In genomic region chr20:63895202-63895885, GRCh38 we compare ENCODE assay signal across 8 cellular contexts. TPM values are rescaled to one million over a fixed set of nuclear protein-coding genes. Genes with fewer than 3 reads are reported as not detected.
DNase-seq lines count a peak whose midpoint lies in the region; ATAC-seq and TF ChIP-seq lines count a peak whose summit lies in the region.

No MANE protein-coding gene starts in this region.

- H3K36me3 ChIP-seq in OCI-LY7 (ENCODE audit: insufficient read depth, low read length) (peaks cover 23% of the 10 kb centered on the region; the same call in 1 of the 2 replicates), esophagus squamous epithelium (peaks cover 6 to 44% (median 12%) of the 10 kb centered on the region in 3 donors), gastrocnemius medialis (peaks cover 0 to 9% of the 10 kb centered on the region in 2 donors)

- CTCF ChIA-PET in OCI-LY7 (lab: Charles Lee; ENCODE audit: unreplicated experiment), result no interaction called here

- 0% methylated on average over 5 to 8 of the region's 85 CpGs for WGBS in esophagus squamous epithelium, 2 donors

- H4K20me1 ChIP-seq in OCI-LY7 (ENCODE audit: insufficient read depth, low read length), result peaks cover 14% of the 10 kb centered on the region

- H3K27me3 ChIP-seq in esophagus squamous epithelium (no peaks in the 10 kb centered on the region), gastrocnemius medialis (no peaks in the 10 kb centered on the region)

- peak overlapping the region; percentile 72 for H3K4me3 ChIP-seq in AG10803 (ENCODE audit: low read length)
- peak overlapping the region; percentile 84 for H3K4me3 ChIP-seq in OCI-LY7 (ENCODE audit: low read depth, low read length, poor library complexity, severe bottlenecking)
- peak overlapping the region; percentile 59 to 88 (median 68) for H3K4me3 ChIP-seq in esophagus squamous epithelium
- peak overlapping the region; percentile 63 to 66 (median 65) for H3K4me3 ChIP-seq in gastrocnemius medialis

- H3K9me3 ChIP-seq in OCI-LY7 (ENCODE audit: low read length) (no peaks in the 10 kb centered on the region), esophagus squamous epithelium (no peaks in the 10 kb centered on the region), gastrocnemius medialis (no peaks in the 10 kb centered on the region)

- no peak overlapping the region; the same call in 1 of the 2 replicates for H2AFZ ChIP-seq in OCI-LY7 (ENCODE audit: low read length)

- peaks cover 39% of the 10 kb centered on the region for H3K79me2 ChIP-seq in OCI-LY7 (ENCODE audit: insufficient read depth, low read depth, low read length)

- in situ Hi-C loops in gastrocnemius medialis (cut with MboI; ENCODE audit: low sequenced_read_pairs in 4 of 4), result no loop called here

- intact Hi-C loops in OCI-LY7 (cut with micrococcal nuclease; ENCODE audit: unreplicated experiment) (loop anchor here (2.0 to 5.0 kb wide), 2 partner anchors 31 to 358 kb away; partner anchors contain the start of genes PTK6 and TPD52L2), esophagus squamous epithelium (cut with DNase I) (no loop called here), gastrocnemius medialis (cut with DNase I; ENCODE audit: low total_unique reads) (loop anchor here (1.0 to 2.0 kb wide), 2 partner anchors 65 to 156 kb away; partner anchors contain the start of genes SLC2A4RG and ZBTB46)

- POLR2A ChIA-PET in OCI-LY7 (lab: Charles Lee), result interaction anchor here (0.6 to 1.3 kb wide), 3 partner anchors 16 to 85 kb away, joined by 3 to 4 read pairs (median 3); partner anchors contain the start of gene PRPF6

- no TSS peak for BruUV-seq in OCI-LY7 (replicated peaks; lab: Mats Ljungman, UMichigan)

- peak overlapping the region; percentile 88 for H3K4me2 ChIP-seq in OCI-LY7 (ENCODE audit: low read length)

- H3K4me1 ChIP-seq in OCI-LY7 (ENCODE audit: insufficient read depth, low read length, poor library complexity, severe bottlenecking) (peaks cover 11% of the 10 kb centered on the region), esophagus squamous epithelium (peaks cover 28 to 72% (median 34%) of the 10 kb centered on the region in 3 donors), gastrocnemius medialis (peaks cover 21 to 23% of the 10 kb centered on the region in 2 donors)

- TF ChIP-seq POLR2A in esophagus squamous epithelium (IDR thresholded peaks at IDR 0.05) (no peak), gastrocnemius medialis (IDR thresholded peaks at IDR 0.05) (no peak)

- no peaks in the 10 kb centered on the region for H3K9me2 ChIP-seq in OCI-LY7 (ENCODE audit: insufficient read depth, low read length)

- DNase-seq in AG10803 (ENCODE audit: low read depth), result no peak
- peak; percentile 22 for DNase-seq in OCI-LY7 (ENCODE audit: low spot score)
- DNase-seq in esophagus squamous epithelium (lab: John Stamatoyannopoulos, UW), result no peak
- DNase-seq in gastrocnemius medialis, result no peak
- DNase-seq in COLO668 (lab: John Stamatoyannopoulos, UW; ENCODE audit: unreplicated experiment), result no peak
- no peak for DNase-seq in activated CD4-positive, CD25-positive, alpha-beta regulatory T cell treated with anti-CD3 and anti-CD28 coated beads, Interleukin-2, amount 50 U/mL, for 72 hours
- no peak for DNase-seq in NCI-H748 (lab: John Stamatoyannopoulos, UW; ENCODE audit: unreplicated experiment)

- H3K27ac ChIP-seq in OCI-LY7 (ENCODE audit: low read depth, low read length, poor library complexity, severe bottlenecking) (peak overlapping the region; percentile 75), esophagus squamous epithelium (peak overlapping the region; percentile 91 to 99 (median 96)), gastrocnemius medialis (peak overlapping the region; percentile 58 to 86 (median 78))

- peak; percentile 12 for ATAC-seq in GM21381 (IDR thresholded peaks at IDR 0.05; ENCODE audit: unreplicated experiment)
- ATAC-seq in gastrocnemius medialis, result peak in 1 of 2 donors; percentile 8

- TF ChIP-seq CTCF in AG10803 (conservative IDR thresholded peaks at IDR 0.05; ENCODE audit: low read length) (no peak), OCI-LY7 (conservative IDR thresholded peaks at IDR 0.05; ENCODE audit: low read length) (no peak), esophagus squamous epithelium (IDR thresholded peaks at IDR 0.05) (no peak), gastrocnemius medialis (IDR thresholded peaks at IDR 0.05 in 4 of 5, conservative IDR thresholded peaks at IDR 0.05 in 1 of 5) (no peak)

RNA-seq across cellular contexts. Expression of gene DNAJC5, which starts 0.4 kb away (rescaled TPM):
- total RNA-seq in OCI-LY7 (2014; rRNA removed; shearing (Covaris generic)), result 23.5 and 27.7 TPM in 2 replicates
- 24.1 and 27.5 TPM in 2 replicates for total RNA-seq in OCI-LY7 (2022)
- total RNA-seq in esophagus squamous epithelium, result 10 to 100 TPM; 58.7 to 89.5 (median 75.4) TPM
- total RNA-seq in gastrocnemius medialis, result 10 to 100 TPM; 18.5 to 26.4 (median 22.5) TPM

RNA-seq across cellular contexts. Expression of gene TPD52L2, which starts 30.3 kb away (rescaled TPM):
- total RNA-seq in OCI-LY7 (2014; rRNA removed; shearing (Covaris generic)), result 27.2 and 28.6 TPM in 2 replicates
- total RNA-seq in OCI-LY7 (2022) (47.0 and 51.0 TPM in 2 replicates), esophagus squamous epithelium (100 to 1,000 TPM in 3 of 4 donors, 10 to 100 TPM in 1; 97.1 to 124 (median 116) TPM), gastrocnemius medialis (10 to 100 TPM; 57.7 to 92.4 (median 59.8) TPM)

RNA-seq across cellular contexts. Expression of gene ABHD16B, which starts 34.0 kb away (rescaled TPM):
- not detected in 2 replicates for total RNA-seq in OCI-LY7 (2014; rRNA removed; shearing (Covaris generic))
- total RNA-seq in OCI-LY7 (2022) (0.29 TPM in 1 of 2 replicates, not detected in the other), esophagus squamous epithelium (not detected), gastrocnemius medialis (not detected)
